8 cellular contexts compared by ENCODE assay signal in genomic region chr18:34222396-34223163, GRCh38. TPM values are rescaled to one million over a fixed set of nuclear protein-coding genes. Genes with fewer than 3 reads are reported as not detected.
DNase-seq lines count a peak whose midpoint lies in the region; ATAC-seq, FAIRE-seq and TF ChIP-seq lines count a peak whose summit lies in the region.

No MANE protein-coding gene starts in this region.

- no peak for TF ChIP-seq CTCF in HFFc6 (IDR thresholded peaks at IDR 0.05)
- TF ChIP-seq CTCF in endothelial cell of umbilical vein (IDR thresholded peaks at IDR 0.05; ENCODE audit: extremely low read depth in 1 of 2, insufficient read depth in 1 of 2, low read depth in 1 of 2, low read length in 2 of 2): no peak
- TF ChIP-seq CTCF in OCI-LY7 (conservative IDR thresholded peaks at IDR 0.05; ENCODE audit: low read length): no peak

- ATAC-seq in HG03135 (IDR thresholded peaks at IDR 0.05; ENCODE audit: unreplicated experiment): no peak

- H3K79me2 ChIP-seq in endothelial cell of umbilical vein (ENCODE audit: control insufficient read depth, insufficient read depth, low read length): no peaks in the 10 kb centered on the region
- no peaks in the 10 kb centered on the region for H3K79me2 ChIP-seq in OCI-LY7 (ENCODE audit: insufficient read depth, low read depth, low read length)
- no peaks in the 10 kb centered on the region for H3K79me2 ChIP-seq in Karpas-422 (ENCODE audit: low read length)

- H3K27ac ChIP-seq in endothelial cell of umbilical vein (ENCODE audit: insufficient read depth, low read depth, low read length) (no peak overlapping the region), OCI-LY7 (ENCODE audit: low read depth, low read length, poor library complexity, severe bottlenecking) (no peak overlapping the region), Karpas-422 (ENCODE audit: low read length) (no peak overlapping the region)

- DNase-seq in Ammon's horn (ENCODE audit: low spot score): peak; percentile 57
- DNase-seq in HFFc6: no peak
- DNase-seq in NCI-H774 (lab: John Stamatoyannopoulos, UW): peak; percentile 72
- DNase-seq in endothelial cell of umbilical vein (ENCODE audit: low read depth, low spot score): peak; percentile 34
- no peak for DNase-seq in OCI-LY7 (ENCODE audit: low spot score)
- no peak for DNase-seq in Karpas-422

- no peaks in the 10 kb centered on the region for H3K4me1 Mint-ChIP-seq in HFFc6 (ENCODE audit: low read depth)

- no peaks in the 10 kb centered on the region for H3K9me1 ChIP-seq in endothelial cell of umbilical vein (replicated peaks; ENCODE audit: control insufficient read depth, extremely low read depth, insufficient read depth, low read length)

- H3K27me3 ChIP-seq in endothelial cell of umbilical vein (ENCODE audit: control insufficient read depth in 2 of 2, insufficient read depth in 2 of 2, low read length in 2 of 2) (peaks cover 47 to 84% of the 10 kb centered on the region in 2 experiments), mucosa of stomach (ENCODE audit: control insufficient read depth, insufficient read depth, low read length) (peaks cover 45% of the 10 kb centered on the region), Karpas-422 (ENCODE audit: low read length) (no peaks in the 10 kb centered on the region)

- H3K4me3 ChIP-seq in endothelial cell of umbilical vein (replicated peaks in 1 of 3; ENCODE audit: insufficient read depth in 1 of 3, low read depth in 1 of 3, low read length in 3 of 3): peak overlapping the region in 2 of 3 experiments; percentile 39 to 53
- H3K4me3 ChIP-seq in mucosa of stomach (ENCODE audit: low read length): no peak overlapping the region
- no peak overlapping the region for H3K4me3 ChIP-seq in OCI-LY7 (ENCODE audit: low read depth, low read length, poor library complexity, severe bottlenecking)
- H3K4me3 ChIP-seq in Karpas-422 (ENCODE audit: low read length): no peak overlapping the region

- peaks cover 5% of the 10 kb centered on the region for H3K27me3 Mint-ChIP-seq in HFFc6 (ENCODE audit: insufficient read depth)

- H3K4me3 Mint-ChIP-seq in HFFc6: 0 out of 2 replicates have a peak overlapping the region, but pooled peaks have one; percentile 30

- CTCF ChIA-PET in endothelial cell of umbilical vein (lab: Charles Lee) (interaction anchor here (0.6 to 4.0 kb wide), 3 partner anchors 9 to 816 kb away, joined by 3 to 15 read pairs (median 3); no protein-coding TSS in a partner anchor), OCI-LY7 (lab: Charles Lee; ENCODE audit: unreplicated experiment) (no interaction called here)

- TF ChIP-seq POLR2A in endothelial cell of umbilical vein (IDR thresholded peaks at IDR 0.05; ENCODE audit: low read depth, low read length): no peak

- no TSS peak for BruUV-seq in endothelial cell of umbilical vein (replicated peaks; lab: Mats Ljungman, UMichigan)
- no TSS peak for BruUV-seq in OCI-LY7 (replicated peaks; lab: Mats Ljungman, UMichigan)

- H3K36me3 ChIP-seq in endothelial cell of umbilical vein (ENCODE audit: control insufficient read depth in 2 of 2, extremely low read depth in 1 of 2, insufficient read depth in 2 of 2, low read length in 2 of 2) (no peaks in the 10 kb centered on the region), mucosa of stomach (ENCODE audit: control insufficient read depth, insufficient read depth, low read length) (no peaks in the 10 kb centered on the region), OCI-LY7 (ENCODE audit: insufficient read depth, low read length) (no peaks in the 10 kb centered on the region), Karpas-422 (ENCODE audit: insufficient read depth, low read length) (no peaks in the 10 kb centered on the region)

- H3K9ac ChIP-seq in endothelial cell of umbilical vein (replicated peaks; ENCODE audit: extremely low read depth, insufficient read depth, low read length) (no peak overlapping the region), mucosa of stomach (ENCODE audit: low read length) (peak overlapping the region; percentile 41), Karpas-422 (ENCODE audit: low read length) (no peak overlapping the region)

- H3K4me2 ChIP-seq in endothelial cell of umbilical vein (ENCODE audit: insufficient read depth, low read length) (peak overlapping the region; percentile 42), OCI-LY7 (ENCODE audit: low read length) (no peak overlapping the region), Karpas-422 (ENCODE audit: low read depth, low read length, poor library complexity, severe bottlenecking) (no peak overlapping the region)

- H3K9me3 Mint-ChIP-seq in HFFc6: peaks cover 5% of the 10 kb centered on the region

- no peak overlapping the region for H3K27ac Mint-ChIP-seq in HFFc6

- H3K36me3 Mint-ChIP-seq in HFFc6 (ENCODE audit: low read depth): no peaks in the 10 kb centered on the region

- POLR2A ChIA-PET in endothelial cell of umbilical vein (lab: Charles Lee) (no interaction called here), OCI-LY7 (lab: Charles Lee) (no interaction called here)

- H2AFZ ChIP-seq in endothelial cell of umbilical vein (ENCODE audit: low read depth, low read length): peak overlapping the region; percentile 52
- no peak overlapping the region for H2AFZ ChIP-seq in OCI-LY7 (ENCODE audit: low read length)
- H2AFZ ChIP-seq in Karpas-422 (ENCODE audit: low read length): no peak overlapping the region

- intact Hi-C loops in endothelial cell of umbilical vein (cut with micrococcal nuclease): no loop called here
- intact Hi-C loops in OCI-LY7 (cut with micrococcal nuclease; ENCODE audit: unreplicated experiment): no loop called here

- H3K9me2 ChIP-seq in OCI-LY7 (ENCODE audit: insufficient read depth, low read length) (no peaks in the 10 kb centered on the region), Karpas-422 (replicated peaks; ENCODE audit: insufficient read depth, low read length) (no peaks in the 10 kb centered on the region)

- H3K9me3 ChIP-seq in endothelial cell of umbilical vein (replicated peaks; ENCODE audit: control insufficient read depth, insufficient read depth, low read length) (no peaks in the 10 kb centered on the region), mucosa of stomach (ENCODE audit: control insufficient read depth, low read length) (no peaks in the 10 kb centered on the region), OCI-LY7 (ENCODE audit: low read length) (no peaks in the 10 kb centered on the region), Karpas-422 (ENCODE audit: low read length) (no peaks in the 10 kb centered on the region)

- H3K4me1 ChIP-seq in endothelial cell of umbilical vein (ENCODE audit: control insufficient read depth, extremely low read depth, insufficient read depth, low read length): peaks cover 9% of the 10 kb centered on the region
- H3K4me1 ChIP-seq in mucosa of stomach (ENCODE audit: control insufficient read depth, insufficient read depth, low read length): peaks cover 8% of the 10 kb centered on the region
- no peaks in the 10 kb centered on the region for H3K4me1 ChIP-seq in OCI-LY7 (ENCODE audit: insufficient read depth, low read length, poor library complexity, severe bottlenecking)
- no peaks in the 10 kb centered on the region for H3K4me1 ChIP-seq in Karpas-422 (ENCODE audit: low read length)

- dilution Hi-C loops in endothelial cell of umbilical vein (cut with MboI; ENCODE audit: extremely low pct_ligation_motif_present, low sequenced_read_pairs): no loop called here

- H4K20me1 ChIP-seq in endothelial cell of umbilical vein (replicated peaks; ENCODE audit: control insufficient read depth, extremely low read depth, insufficient read depth, low read length) (no peaks in the 10 kb centered on the region), OCI-LY7 (ENCODE audit: insufficient read depth, low read length) (no peaks in the 10 kb centered on the region), Karpas-422 (ENCODE audit: insufficient read depth, low read depth, low read length) (no peaks in the 10 kb centered on the region)

- FAIRE-seq in endothelial cell of umbilical vein (lab: Jason Lieb, UNC): no peak

TF ChIP-seq in endothelial cell of umbilical vein, 7 proteins besides CTCF, POLR2A, EP300 and RAD21:
- peak; percentile 77 for TF ChIP-seq EZH2 (IDR thresholded peaks at IDR 0.05; ENCODE audit: borderline replicate concordance, low read depth, low read length, severe bottlenecking)
- no peak for TF ChIP-seq POLR2AphosphoS5 (IDR thresholded peaks at IDR 0.05; ENCODE audit: insufficient read depth, low read depth, low read length)
- peak; percentile 3 for TF ChIP-seq GATA2 (IDR thresholded peaks at IDR 0.05; ENCODE audit: insufficient read depth, insufficient read length, low read depth, low read length)
- no peak for TF ChIP-seq MAX (IDR thresholded peaks at IDR 0.05; ENCODE audit: insufficient read depth, insufficient read length)

RNA-seq across cellular contexts. Expression of gene NOL4, which starts 2.1 kb away (rescaled TPM):
- total RNA-seq in HFFc6 (2021; fragmentation: NEBNext Ultra II Directional; extraction: Animal tissue kit (Norgen Biotek cat#: 25700)): not detected
- not detected in 2 replicates for total RNA-seq in endothelial cell of umbilical vein
- polyA plus RNA-seq in endothelial cell of umbilical vein: not detected in 2 replicates
- not detected in 2 replicates for polyA plus RNA-seq in endothelial cell of umbilical vein (2011; cell fraction: cytosol; rRNA removed)
- polyA plus RNA-seq in endothelial cell of umbilical vein (2011; cell fraction: nucleus; rRNA removed): not detected in 2 replicates
- not detected in 2 replicates for polyA plus RNA-seq in endothelial cell of umbilical vein (2012)
- not detected in 2 replicates for polyA minus RNA-seq in endothelial cell of umbilical vein
- not detected for polyA minus RNA-seq in endothelial cell of umbilical vein (2011; cell fraction: cytosol; rRNA and poly(A)+ RNA removed)
- polyA minus RNA-seq in endothelial cell of umbilical vein (2011; cell fraction: nucleus; rRNA and poly(A)+ RNA removed): not detected in 2 replicates
- total RNA-seq in OCI-LY7 (2014; rRNA removed; shearing (Covaris generic)): 0.08 and 0.47 TPM in 2 replicates
- 0.27 and 0.74 TPM in 2 replicates for total RNA-seq in OCI-LY7 (2022)
- total RNA-seq in Karpas-422 (2014; rRNA removed; shearing (Covaris generic); ENCODE audit: low replicate concordance): 6.5 and 18.5 TPM in 2 replicates

Comparison
In these comparisons a context has a peak if more than half of its experiments do, and no peak if none do; other contexts are left out.
1. DNase-seq: peak in Ammon's horn (single experiment), NCI-H774 (single experiment) and endothelial cell of umbilical vein (single experiment); none in HFFc6 (single experiment), OCI-LY7 (single experiment) and Karpas-422 (single experiment).
2. H3K4me3 ChIP-seq: peak in endothelial cell of umbilical vein (2 of 3); none in mucosa of stomach (single experiment), OCI-LY7 (single experiment) and Karpas-422 (single experiment).